In genomic region chrX:128769511-128769910, GRCh38 we compare ENCODE assay signal across 36 cellular contexts.
"Had no signal": no experiment of that assay in that cellular context is flagged by ENCODE, and none has a peak within 500 bp of the region (broad histone marks: within the 10 kb centered on the region; RNA-seq: fewer than 3 reads in every experiment).

No MANE protein-coding gene starts in this region.

- H3K9me3 Mint-ChIP-seq: activated T-cell treated with anti-CD3 and anti-CD28 coated beads, Interleukin-2, amount 50 U/mL, for 24 hours; T-helper 1 cell treated with Interleukin-12 subunit alpha and Interleukin-12 subunit beta and Interleukin-4 antibody, amounts not matched to agents 30 μg/mL and 1 μg/mL, for 36 hours had no signal

- H3K4me1 ChIP-seq: breast epithelium, gastroesophageal sphincter, heart left ventricle, left ventricle myocardium inferior, parathyroid adenoma, psoas muscle, sigmoid colon, stomach, thyroid gland, upper lobe of left lung, vagina had no signal

- H2AFZ ChIP-seq: parathyroid adenoma had no signal

- ATAC-seq: activated CD4-positive, CD25-positive, alpha-beta regulatory T cell treated with anti-CD3 and anti-CD28 coated beads, Interleukin-2, amount 50 U/mL, for 24 hours; activated T-helper 17 cell treated with anti-CD3 and anti-CD28 coated beads, Interleukin-2, amount 50 U/mL, for 72 hours; gastroesophageal sphincter; heart left ventricle; psoas muscle; stimulated activated naive B cell treated with anti-CD40 and anti-IgM and Interleukin-4, amounts not matched to agents 10 μg/mL and 1 μg/mL and 100 μg/mL, for 72 hours had no signal

- H3K36me3 ChIP-seq: breast epithelium, gastroesophageal sphincter, heart left ventricle, left ventricle myocardium inferior, sigmoid colon, stomach, thyroid gland, upper lobe of left lung, vagina had no signal

- H3K9ac ChIP-seq: parathyroid adenoma had no signal

- H3K4me3 Mint-ChIP-seq: activated CD4-positive, alpha-beta memory T cell treated with anti-CD3 and anti-CD28 coated beads, Interleukin-2, amount 10 ng/mL, durations not matched to agents 7 days and 5 days; activated T-cell treated with anti-CD3 and anti-CD28 coated beads, Interleukin-2, amount 50 U/mL, for 24 hours; activated T-helper 17 cell treated with anti-CD3 and anti-CD28 coated beads, Interleukin-2, amount 50 U/mL, for 72 hours; central memory CD8-positive, alpha-beta T cell; naive B cell; stimulated activated naive B cell treated with anti-CD40 and anti-IgM and Interleukin-4, amounts not matched to agents 10 μg/mL and 1 μg/mL and 100 μg/mL, for 72 hours; T-helper 1 cell treated with Interleukin-12 subunit alpha and Interleukin-12 subunit beta and Interleukin-4 antibody, amounts not matched to agents 30 μg/mL and 1 μg/mL, for 36 hours had no signal

- H3K4me3 ChIP-seq: breast epithelium, gastroesophageal sphincter, heart left ventricle, left ventricle myocardium inferior, lung, psoas muscle, sigmoid colon, stomach, thyroid gland, upper lobe of left lung, vagina had no signal

- FAIRE-seq: colon, small intestine, TTC549 had no signal

- H3K36me3 Mint-ChIP-seq: naive B cell; stimulated activated naive B cell treated with anti-CD40 and anti-IgM and Interleukin-4, amounts not matched to agents 10 μg/mL and 1 μg/mL and 100 μg/mL, for 72 hours had no signal

- DNase-seq: activated CD4-positive, alpha-beta memory T cell treated with anti-CD3 and anti-CD28 coated beads, Interleukin-2, amount 10 ng/mL, durations not matched to agents 7 days and 5 days; activated CD4-positive, alpha-beta T cell treated with anti-CD3 and anti-CD28 coated beads for 48 hours; activated CD8-positive, alpha-beta memory T cell treated with anti-CD3 and anti-CD28 coated beads, Interleukin-2, amount 50 U/mL, for 48 hours; activated gamma-delta T cell treated with Interleukin-2 at 50 U/mL for 16 hours; activated naive CD4-positive, alpha-beta T cell treated with anti-CD3 and anti-CD28 coated beads, Interleukin-2, amount 50 U/mL, for 16 hours; activated T-cell treated with anti-CD3 and anti-CD28 coated beads, Interleukin-2, amount 50 U/mL, for 24 hours; amygdala; dermis blood vessel endothelial cell; effector CD4-positive, alpha-beta T cell; heart left ventricle; kidney glomerular epithelial cell; left ventricle myocardium inferior; naive B cell; occipital lobe; psoas muscle; sigmoid colon; small intestine; stimulated activated CD4-positive, alpha-beta T cell treated with anti-CD3 and anti-CD28 coated beads, Interleukin-1b, Interleukin-23, amount 100 ng/mL, for 48 hours; stimulated activated naive B cell treated with anti-CD40 and anti-IgM and Interleukin-4, amounts not matched to agents 10 μg/mL and 1 μg/mL and 100 μg/mL, for 72 hours; stomach; T-helper 9 cell; thyroid gland; upper lobe of left lung had no signal

- H3K27me3 Mint-ChIP-seq: activated CD4-positive, alpha-beta memory T cell treated with anti-CD3 and anti-CD28 coated beads, Interleukin-2, amount 10 ng/mL, durations not matched to agents 7 days and 5 days; activated T-cell treated with anti-CD3 and anti-CD28 coated beads, Interleukin-2, amount 50 U/mL, for 24 hours; activated T-helper 17 cell treated with anti-CD3 and anti-CD28 coated beads, Interleukin-2, amount 50 U/mL, for 72 hours; central memory CD8-positive, alpha-beta T cell; naive B cell; stimulated activated naive B cell treated with anti-CD40 and anti-IgM and Interleukin-4, amounts not matched to agents 10 μg/mL and 1 μg/mL and 100 μg/mL, for 72 hours had no signal

- H3K27ac ChIP-seq: breast epithelium, epithelial cell of prostate, gastroesophageal sphincter, heart left ventricle, left ventricle myocardium inferior, parathyroid adenoma, psoas muscle, sigmoid colon, stomach, thyroid gland, upper lobe of left lung, vagina, VCaP had no signal

- H3K9me3 ChIP-seq: breast epithelium, gastroesophageal sphincter, left ventricle myocardium inferior, psoas muscle, sigmoid colon, stomach, thyroid gland, upper lobe of left lung, vagina had no signal

- H3K27me3 ChIP-seq: breast epithelium, gastroesophageal sphincter, heart left ventricle, sigmoid colon, stomach, thyroid gland, upper lobe of left lung, vagina had no signal

- H3K27ac Mint-ChIP-seq: activated CD4-positive, alpha-beta memory T cell treated with anti-CD3 and anti-CD28 coated beads, Interleukin-2, amount 10 ng/mL, durations not matched to agents 7 days and 5 days; activated T-cell treated with anti-CD3 and anti-CD28 coated beads, Interleukin-2, amount 50 U/mL, for 24 hours; activated T-helper 17 cell treated with anti-CD3 and anti-CD28 coated beads, Interleukin-2, amount 50 U/mL, for 72 hours; naive B cell; stimulated activated naive B cell treated with anti-CD40 and anti-IgM and Interleukin-4, amounts not matched to agents 10 μg/mL and 1 μg/mL and 100 μg/mL, for 72 hours; T-helper 1 cell treated with Interleukin-12 subunit alpha and Interleukin-12 subunit beta and Interleukin-4 antibody, amounts not matched to agents 30 μg/mL and 1 μg/mL, for 36 hours had no signal

- H3K4me1 Mint-ChIP-seq: activated CD4-positive, alpha-beta memory T cell treated with anti-CD3 and anti-CD28 coated beads, Interleukin-2, amount 10 ng/mL, durations not matched to agents 7 days and 5 days; activated T-helper 17 cell treated with anti-CD3 and anti-CD28 coated beads, Interleukin-2, amount 50 U/mL, for 72 hours; central memory CD8-positive, alpha-beta T cell; naive B cell; stimulated activated naive B cell treated with anti-CD40 and anti-IgM and Interleukin-4, amounts not matched to agents 10 μg/mL and 1 μg/mL and 100 μg/mL, for 72 hours had no signal

- H3K79me2 ChIP-seq: parathyroid adenoma had no signal
